11 cellular contexts compared by ENCODE assay signal in the genomic region with DNA sequence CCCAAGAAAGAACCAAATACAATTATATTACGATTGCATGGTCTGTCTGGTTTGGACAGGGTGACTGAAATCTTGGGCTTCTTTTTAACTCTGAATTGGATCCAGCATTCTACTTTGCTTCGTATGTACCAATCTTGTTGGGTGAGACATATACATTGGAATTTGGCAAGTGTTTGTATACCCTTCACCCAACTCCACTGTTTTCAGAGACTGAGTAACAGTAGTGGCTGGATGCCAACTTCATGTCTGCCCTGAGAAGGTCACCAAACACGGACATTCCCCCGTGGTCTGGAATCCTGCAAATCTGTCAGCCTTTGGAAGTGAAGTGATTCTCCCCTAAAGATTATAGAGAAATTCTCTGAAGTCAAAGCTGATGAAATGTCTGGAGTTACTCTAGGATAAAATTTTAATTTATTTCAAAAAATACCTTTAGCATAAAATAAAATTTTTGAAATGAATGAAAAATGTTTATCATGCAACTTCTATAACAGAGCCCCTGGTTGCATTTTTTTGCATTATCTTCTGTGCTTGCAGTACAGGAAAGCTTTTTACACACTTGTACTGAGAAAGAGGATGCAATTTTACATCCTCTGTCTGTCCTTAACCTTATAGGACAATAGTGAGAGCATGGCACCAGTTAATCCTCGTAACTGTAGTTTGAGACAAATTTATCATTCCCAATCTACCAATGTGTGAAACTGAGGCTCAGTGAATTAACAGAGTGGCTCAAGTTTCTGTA.
A peak's percentile ranks its signal among the peaks of the same experiment; 100 is the strongest.
DNase-seq lines count a peak whose midpoint lies in the region; ATAC-seq, FAIRE-seq and TF ChIP-seq lines count a peak whose summit lies in the region.
"Had no signal": no experiment of that assay in that cellular context is flagged by ENCODE, and none has a peak within 500 bp of the region (broad histone marks: within the 10 kb centered on the region; RNA-seq: fewer than 3 reads in every experiment).

No MANE protein-coding gene starts in this region.

- TF ChIP-seq EP300 in A549 (IDR thresholded peaks at IDR 0.05) = peak; percentile 55 to 79; a peak in 3 of 5 replicates

- ATAC-seq in A549 (peak; percentile 97 to 98), HG03520 (IDR thresholded peaks at IDR 0.05; ENCODE audit: unreplicated experiment) (no peak)
- ATAC-seq: T-cell had no signal

- TF ChIP-seq POLR2A in A549 (IDR thresholded peaks at IDR 0.05; ENCODE audit: low read length) = no peak
- no peak for TF ChIP-seq POLR2A in Peyer's patch (IDR thresholded peaks at IDR 0.05)

- DNase-seq in A549 (ENCODE audit: low read depth in 1 of 2, low spot score in 1 of 2) (peak; percentile 81 to 92), HS-27A (ENCODE audit: low read depth) (peak; percentile 95), astrocyte of the hippocampus (ENCODE audit: low read depth, low spot score) (peak; percentile 92), hepatocyte (ENCODE audit: low spot score) (peak; percentile 45), HUDEP-2 (lab: John Stamatoyannopoulos, UW; ENCODE audit: unreplicated experiment in 76 of 76) (no peak), Peyer's patch (no peak)
- no peak for DNase-seq in activated CD4-positive, alpha-beta T cell treated with anti-CD3 and anti-CD28 coated beads for 4 hours
- DNase-seq: cortex of kidney, NCI-H2081, T-cell had no signal

- 19% methylated on average over 5 of the region's 5 CpGs for WGBS in A549 (ENCODE audit: missing lambda C conversion rate)
- 56% methylated on average over 5 of the region's 5 CpGs for WGBS in hepatocyte (ENCODE audit: low lambda C conversion rate, missing lambda C conversion rate)

- H2AFZ ChIP-seq in hepatocyte = no peak overlapping the region

- peak; percentile 98 for FAIRE-seq in A549 (lab: Jason Lieb, UNC)

- peak in 1 of 2 experiments; percentile 43 for TF ChIP-seq RAD21 in A549 (conservative IDR thresholded peaks at IDR 0.05 in 1 of 2, IDR thresholded peaks at IDR 0.05 in 1 of 2)

- no peaks in the 10 kb centered on the region for H3K79me2 ChIP-seq in hepatocyte

- H3K4me3 ChIP-seq in A549 = no peak overlapping the region
- no peak overlapping the region for H3K4me3 ChIP-seq in hepatocyte
- no peak overlapping the region for H3K4me3 ChIP-seq in Peyer's patch

- no peaks in the 10 kb centered on the region for H3K9me2 ChIP-seq in hepatocyte (replicated peaks; ENCODE audit: insufficient read depth)

- peak overlapping the region; percentile 67 for H3K4me2 ChIP-seq in A549
- peak overlapping the region; percentile 6 for H3K4me2 ChIP-seq in hepatocyte

- no peaks in the 10 kb centered on the region for H4K20me1 ChIP-seq in hepatocyte (ENCODE audit: insufficient read depth, poor library complexity, severe bottlenecking)

- POLR2A ChIA-PET in A549 (lab: Yijun Ruan, JAX) = no interaction called here

- TF ChIP-seq CTCF in A549 (IDR thresholded peaks at IDR 0.05) = no peak
- no peak for TF ChIP-seq CTCF in hepatocyte (IDR thresholded peaks at IDR 0.05; ENCODE audit: poor library complexity)
- TF ChIP-seq CTCF in Peyer's patch (IDR thresholded peaks at IDR 0.05) = no peak

- CTCF ChIA-PET in A549 (lab: Yijun Ruan, JAX) = interaction anchor here (0.7 to 1.6 kb wide), 3 partner anchors 18 to 579 kb away, joined by 3 to 4 read pairs (median 3); no protein-coding TSS in a partner anchor

- H3K36me3 ChIP-seq in hepatocyte (replicated peaks; ENCODE audit: insufficient read depth, low read depth) (no peaks in the 10 kb centered on the region), Peyer's patch (no peaks in the 10 kb centered on the region)

- H3K27ac ChIP-seq in A549 = peak overlapping the region; percentile 79 to 94
- no peak overlapping the region for H3K27ac ChIP-seq in hepatocyte
- H3K27ac ChIP-seq in Peyer's patch = no peak overlapping the region

- no peaks in the 10 kb centered on the region for H3K9me3 ChIP-seq in A549
- no peaks in the 10 kb centered on the region for H3K9me3 ChIP-seq in hepatocyte (ENCODE audit: low read depth)
- H3K9me3 ChIP-seq in Peyer's patch = no peaks in the 10 kb centered on the region

- H3K4me1 ChIP-seq in A549 (peaks cover 30% of the 10 kb centered on the region), hepatocyte (ENCODE audit: insufficient read depth) (peaks cover 11% of the 10 kb centered on the region), Peyer's patch (no peaks in the 10 kb centered on the region)

- no peaks in the 10 kb centered on the region for H3K27me3 ChIP-seq in hepatocyte
- H3K27me3 ChIP-seq in Peyer's patch = no peaks in the 10 kb centered on the region

TF ChIP-seq in A549, 52 proteins besides CTCF, POLR2A, EP300 and RAD21:
- peak; percentile 90 for TF ChIP-seq JUNB (IDR thresholded peaks at IDR 0.05)
- peak; percentile 69 to 89; a peak in 3 of 4 replicates for TF ChIP-seq CEBPB (IDR thresholded peaks at IDR 0.05)
- TF ChIP-seq, protein P1, sequence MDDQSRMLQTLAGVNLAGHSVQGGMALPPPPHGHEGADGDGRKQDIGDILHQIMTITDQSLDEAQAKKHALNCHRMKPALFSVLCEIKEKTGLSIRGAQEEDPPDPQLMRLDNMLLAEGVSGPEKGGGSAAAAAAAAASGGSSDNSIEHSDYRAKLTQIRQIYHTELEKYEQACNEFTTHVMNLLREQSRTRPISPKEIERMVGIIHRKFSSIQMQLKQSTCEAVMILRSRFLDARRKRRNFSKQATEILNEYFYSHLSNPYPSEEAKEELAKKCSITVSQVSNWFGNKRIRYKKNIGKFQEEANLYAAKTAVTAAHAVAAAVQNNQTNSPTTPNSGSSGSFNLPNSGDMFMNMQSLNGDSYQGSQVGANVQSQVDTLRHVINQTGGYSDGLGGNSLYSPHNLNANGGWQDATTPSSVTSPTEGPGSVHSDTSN (IDR thresholded peaks at IDR 0.05) = 0 out of 2 replicates have a peak, but pooled peaks have one; percentile 37
- TF ChIP-seq, protein P2, sequence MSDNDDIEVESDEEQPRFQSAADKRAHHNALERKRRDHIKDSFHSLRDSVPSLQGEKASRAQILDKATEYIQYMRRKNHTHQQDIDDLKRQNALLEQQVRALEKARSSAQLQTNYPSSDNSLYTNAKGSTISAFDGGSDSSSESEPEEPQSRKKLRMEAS (IDR thresholded peaks at IDR 0.05) = peak; percentile 61; the same call in 1 of the 2 replicates
- peak; percentile 93 for TF ChIP-seq GATA3 (IDR thresholded peaks at IDR 0.05; ENCODE audit: borderline replicate concordance)
- TF ChIP-seq EHF (CRISPR knock-in tag; IDR thresholded peaks at IDR 0.05) = no peak
- TF ChIP-seq KDM1A (IDR thresholded peaks at IDR 0.05; ENCODE audit: low read depth) = no peak
- no peak for TF ChIP-seq ZFP36 (IDR thresholded peaks at IDR 0.05; ENCODE audit: borderline replicate concordance, partially characterized antibody)
- TF ChIP-seq, protein P3, sequence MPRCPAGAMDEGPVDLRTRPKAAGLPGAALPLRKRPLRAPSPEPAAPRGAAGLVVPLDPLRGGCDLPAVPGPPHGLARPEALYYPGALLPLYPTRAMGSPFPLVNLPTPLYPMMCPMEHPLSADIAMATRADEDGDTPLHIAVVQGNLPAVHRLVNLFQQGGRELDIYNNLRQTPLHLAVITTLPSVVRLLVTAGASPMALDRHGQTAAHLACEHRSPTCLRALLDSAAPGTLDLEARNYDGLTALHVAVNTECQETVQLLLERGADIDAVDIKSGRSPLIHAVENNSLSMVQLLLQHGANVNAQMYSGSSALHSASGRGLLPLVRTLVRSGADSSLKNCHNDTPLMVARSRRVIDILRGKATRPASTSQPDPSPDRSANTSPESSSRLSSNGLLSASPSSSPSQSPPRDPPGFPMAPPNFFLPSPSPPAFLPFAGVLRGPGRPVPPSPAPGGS (IDR thresholded peaks at IDR 0.05) = peak; percentile 74; the same call in 1 of the 3 replicates
- peak; percentile 61; the same call in 1 of the 2 replicates for TF ChIP-seq FOSL2 (IDR thresholded peaks at IDR 0.05)
- peak; percentile 91 for TF ChIP-seq FOSL2 (CRISPR knock-in tag; IDR thresholded peaks at IDR 0.05)
- TF ChIP-seq SMC3 (IDR thresholded peaks at IDR 0.05) = peak; percentile 2; the same call in 1 of the 3 replicates
- peak; percentile 78 to 80 for TF ChIP-seq JUN (IDR thresholded peaks at IDR 0.05)

Comparison
In these comparisons a context has a peak if more than half of its experiments do, and no peak if none do; other contexts are left out.
1. DNase-seq: peak in A549 (2 of 2), HS-27A (single experiment), astrocyte of the hippocampus (single experiment) and hepatocyte (single experiment); none in HUDEP-2 (0 of 76), activated CD4-positive, alpha-beta T cell treated with anti-CD3 and anti-CD28 coated beads for 4 hours (0 of 2) and Peyer's patch (0 of 3).
2. H3K27ac ChIP-seq: peak in A549 (2 of 2); none in hepatocyte (single experiment) and Peyer's patch (0 of 4).